In genomic region chr20:3015302-3015701, GRCh38 we compare ENCODE assay signal across 16 cellular contexts. TPM values are rescaled to one million over a fixed set of nuclear protein-coding genes. Genes with fewer than 3 reads are reported as not detected.
"Had no signal": no experiment of that assay in that cellular context is flagged by ENCODE, and none has a peak within 500 bp of the region (broad histone marks: within the 10 kb centered on the region; RNA-seq: fewer than 3 reads in every experiment).

No MANE protein-coding gene starts in this region.

RNA-seq across cellular contexts. Expression of gene GNRH2, which starts 28.1 kb away (rescaled TPM):
- total RNA-seq: colonic mucosa, esophagus mucosa, gastrocnemius medialis, glomerular endothelial cell, left ventricle myocardium superior, lower lobe of right lung, mesenteric fat pad, myocyte, occipital lobe, pancreas, pulmonary artery endothelial cell, transverse colon, upper lobe of right lung had no signal

RNA-seq across cellular contexts. Expression of gene OXT, which starts 56.1 kb away (rescaled TPM):
- total RNA-seq: colonic mucosa, endodermal cell, esophagus mucosa, glomerular endothelial cell, left ventricle myocardium superior, lower lobe of right lung, myocyte, occipital lobe, posterior vena cava, pulmonary artery endothelial cell, spleen, transverse colon, upper lobe of right lung had no signal
